1 cellular context compared by ENCODE assay signal in genomic region chr1:172990598-172991215, GRCh38.
TF ChIP-seq lines count a peak whose summit lies in the region.

No MANE protein-coding gene starts in this region.

TF ChIP-seq in IMR-90, 13 proteins besides CTCF, POLR2A, EP300 and RAD21 (continued from another document):
- TF ChIP-seq MXI1 (IDR thresholded peaks at IDR 0.05; ENCODE audit: borderline replicate concordance, low read depth, low read length): no peak
- TF ChIP-seq SMC3 (IDR thresholded peaks at IDR 0.05; ENCODE audit: low read depth, low read length): no peak
- no peak for TF ChIP-seq MAZ (IDR thresholded peaks at IDR 0.05; ENCODE audit: borderline replicate concordance, low read depth, low read length)
